9 cellular contexts compared by ENCODE assay signal in the genomic region with DNA sequence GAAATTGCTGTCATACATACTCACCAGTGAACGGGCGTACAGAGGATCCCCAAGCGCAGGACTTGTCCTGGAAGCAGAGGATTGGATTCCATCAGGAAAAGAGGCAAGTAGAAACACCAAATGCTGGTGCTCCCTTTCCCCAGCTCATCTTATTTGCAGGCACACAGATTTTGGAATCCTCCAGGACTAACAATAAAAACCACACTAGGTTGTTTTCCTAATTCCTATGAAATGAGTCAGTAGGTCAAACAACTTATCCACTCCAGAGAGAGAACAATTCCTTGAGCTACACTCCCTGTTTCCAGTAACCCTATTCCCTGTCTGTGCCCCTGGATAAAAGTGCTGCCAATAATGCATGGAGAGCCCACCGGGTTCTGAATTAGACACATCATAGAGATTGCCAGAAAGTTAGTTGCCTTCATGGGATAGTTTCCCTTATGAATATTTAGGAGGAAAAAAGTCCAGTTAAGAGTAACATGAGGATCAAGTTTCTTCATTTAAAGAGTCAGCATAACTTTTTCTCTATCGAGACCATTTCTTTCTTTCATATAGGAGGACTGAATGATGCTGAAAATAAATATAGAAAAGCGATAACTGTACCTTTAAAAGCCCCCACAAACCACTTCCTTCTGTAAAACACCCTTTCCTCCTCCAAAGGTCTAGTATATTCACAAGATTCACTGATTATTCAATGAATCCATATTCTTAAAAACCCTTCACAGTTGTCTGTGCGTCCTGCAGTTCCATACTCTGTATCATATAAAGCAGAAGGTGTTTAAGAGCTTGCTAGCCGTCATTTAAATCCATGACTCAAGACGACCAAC.
DNase-seq lines count a peak whose midpoint lies in the region; ATAC-seq and TF ChIP-seq lines count a peak whose summit lies in the region.
"Had no signal": no experiment of that assay in that cellular context is flagged by ENCODE, and none has a peak within 500 bp of the region (broad histone marks: within the 10 kb centered on the region; RNA-seq: fewer than 3 reads in every experiment).

No MANE protein-coding gene starts in this region.

- H3K4me1 ChIP-seq in IMR-90 (ENCODE audit: control insufficient read depth, insufficient read depth, low read length): peaks cover 28% of the 10 kb centered on the region
- peaks cover 46% of the 10 kb centered on the region for H3K4me1 ChIP-seq in body of pancreas
- H3K4me1 ChIP-seq in vagina: peaks cover 88% of the 10 kb centered on the region

- peaks cover 12% of the 10 kb centered on the region for H3K36me3 Mint-ChIP-seq in memory B cell

- CTCF ChIA-PET in IMR-90 (lab: Yijun Ruan, JAX): interaction anchor here (1.4 to 3.4 kb wide), 2 partner anchors 15 kb away, joined by 6 to 17 read pairs; no protein-coding TSS in a partner anchor

- no TSS peak for BruUV-seq in IMR-90 (replicated peaks; lab: Mats Ljungman, UMichigan)

- intact Hi-C loops in IMR-90 (cut with micrococcal nuclease): loop anchor here (2.0 to 5.0 kb wide), 3 partner anchors 95 to 195 kb away; no protein-coding TSS in a partner anchor
- intact Hi-C loops in body of pancreas (cut with DNase I): no loop called here
- intact Hi-C loops in vagina (cut with DNase I): no loop called here

- no peaks in the 10 kb centered on the region for H3K9me3 ChIP-seq in IMR-90 (ENCODE audit: control insufficient read depth, insufficient read depth, low read length)
- H3K9me3 ChIP-seq in body of pancreas: no peaks in the 10 kb centered on the region
- H3K9me3 ChIP-seq in vagina: no peaks in the 10 kb centered on the region
- no peaks in the 10 kb centered on the region for H3K9me3 ChIP-seq in WERI-Rb-1 (ENCODE audit: severe bottlenecking)

- H4K8ac ChIP-seq in IMR-90 (ENCODE audit: low read depth in 2 of 2, low read length in 2 of 2): peak overlapping the region; percentile 80 to 91

- H3K27me3 Mint-ChIP-seq in memory B cell: no peaks in the 10 kb centered on the region

- no peaks in the 10 kb centered on the region for H3K9me1 ChIP-seq in IMR-90 (ENCODE audit: insufficient read depth, low read length)

- TF ChIP-seq POLR2A in IMR-90 (IDR thresholded peaks at IDR 0.05; ENCODE audit: low read depth, low read length) (peak; percentile 78), body of pancreas (IDR thresholded peaks at IDR 0.05) (no peak), vagina (IDR thresholded peaks at IDR 0.05) (no peak)

- peak overlapping the region; percentile 86 for H3K4me3 Mint-ChIP-seq in memory B cell

- peak overlapping the region; percentile 99 for H3K18ac ChIP-seq in IMR-90 (ENCODE audit: low read depth, low read length)

- no peak for TF ChIP-seq RAD21 in IMR-90 (IDR thresholded peaks at IDR 0.05; ENCODE audit: low read length)

- peak overlapping the region; percentile 89 for H3K27ac Mint-ChIP-seq in memory B cell

- POLR2A ChIA-PET in IMR-90 (lab: Charles Lee; ENCODE audit: unreplicated experiment): interaction anchor here (0.5 to 2.9 kb wide), 10 partner anchors 9 to 573 kb away, joined by 3 to 23 read pairs (median 6); no protein-coding TSS in a partner anchor

- H3K4me3 ChIP-seq in IMR-90 (ENCODE audit: insufficient read depth, low read depth, low read length) (peak overlapping the region; percentile 87), body of pancreas (no peak overlapping the region), vagina (peak overlapping the region; percentile 39 to 44), WERI-Rb-1 (ENCODE audit: low read depth, low read length) (no peak overlapping the region; the same call in 1 of the 2 replicates)

- peak overlapping the region; percentile 91 for H3K14ac ChIP-seq in IMR-90 (replicated peaks; ENCODE audit: low read depth, low read length)

- peak overlapping the region; percentile 100 for H2BK5ac ChIP-seq in IMR-90 (ENCODE audit: low read depth, low read length, poor library complexity, severe bottlenecking)

- H2BK20ac ChIP-seq in IMR-90 (ENCODE audit: low read depth, low read length): peak overlapping the region; percentile 80

- peak overlapping the region; percentile 94 for H3K4me2 ChIP-seq in IMR-90 (ENCODE audit: low read depth, low read length)

- peaks cover 5 to 19% of the 10 kb centered on the region in 2 experiments; a peak in 3 of 4 replicates for H3K79me1 ChIP-seq in IMR-90 (ENCODE audit: low read depth in 1 of 2, low read length in 2 of 2)

- H4K5ac ChIP-seq in IMR-90 (ENCODE audit: low read depth, low read length): peak overlapping the region; percentile 94

- dilution Hi-C loops in IMR-90 (cut with HindIII; ENCODE audit: low sequenced_read_pairs, unreplicated experiment): no loop called here

- H3K27ac ChIP-seq in IMR-90 (ENCODE audit: insufficient read depth, low read length) (peak overlapping the region; percentile 92), body of pancreas (peak overlapping the region; percentile 26 to 79 (median 66)), vagina (peak overlapping the region; percentile 93), WERI-Rb-1 (no peak overlapping the region)
- H3K27ac ChIP-seq: C4-2B had no signal

- H3K4me1 Mint-ChIP-seq in memory B cell: peaks cover 55% of the 10 kb centered on the region

- H2AK9ac ChIP-seq in IMR-90 (replicated peaks; ENCODE audit: low read depth, low read length, poor library complexity): peak overlapping the region; percentile 86

- peak; percentile 53 for DNase-seq in SKM-1 treated with dmso at 0.1 percent for 144 hours (lab: John Stamatoyannopoulos, UW; ENCODE audit: unreplicated experiment)
- DNase-seq in SKM-1 (lab: John Stamatoyannopoulos, UW; ENCODE audit: unreplicated experiment): no peak
- DNase-seq in IMR-90: peak; percentile 85
- DNase-seq in body of pancreas: no peak
- DNase-seq in memory B cell (ENCODE audit: low spot score in 2 of 2): no peak
- peak in 1 of 2 donors; percentile 70 for DNase-seq in vagina (ENCODE audit: extremely low spot score in 2 of 2)
- no peak for DNase-seq in WERI-Rb-1

- in situ Hi-C loops in IMR-90 (cut with MboI; ENCODE audit: low sequenced_read_pairs): no loop called here

- H3K27me3 ChIP-seq in IMR-90 (ENCODE audit: control insufficient read depth, insufficient read depth, low read length) (no peaks in the 10 kb centered on the region), body of pancreas (no peaks in the 10 kb centered on the region), vagina (no peaks in the 10 kb centered on the region), WERI-Rb-1 (ENCODE audit: insufficient read depth, low read depth, severe bottlenecking) (no peaks in the 10 kb centered on the region)

- H3K36me3 ChIP-seq in IMR-90 (ENCODE audit: control insufficient read depth, insufficient read depth, low read length) (peaks cover 19% of the 10 kb centered on the region), body of pancreas (replicated peaks in 1 of 2; ENCODE audit: insufficient read depth in 1 of 2, low read depth in 2 of 2) (no peaks in the 10 kb centered on the region), vagina (no peaks in the 10 kb centered on the region), WERI-Rb-1 (no peaks in the 10 kb centered on the region)

- peak overlapping the region; percentile 90 for H2BK15ac ChIP-seq in IMR-90 (ENCODE audit: low read depth, low read length)

- H2AK5ac ChIP-seq in IMR-90 (ENCODE audit: low read depth, low read length): peak overlapping the region; percentile 97

- no peak for TF ChIP-seq CTCF in IMR-90 (conservative IDR thresholded peaks at IDR 0.05; ENCODE audit: low read depth, low read length)
- TF ChIP-seq CTCF in body of pancreas (IDR thresholded peaks at IDR 0.05): no peak
- TF ChIP-seq CTCF in vagina (IDR thresholded peaks at IDR 0.05): no peak
- no peak for TF ChIP-seq CTCF in WERI-Rb-1 (IDR thresholded peaks at IDR 0.05; ENCODE audit: low read depth, low read length)

- H3K4ac ChIP-seq in IMR-90 (ENCODE audit: low read depth, low read length): peak overlapping the region; percentile 95

- peak overlapping the region; percentile 99 for H3K56ac ChIP-seq in IMR-90 (ENCODE audit: extremely low read depth, insufficient read depth, low read length)

- no peak overlapping the region for H2AFZ ChIP-seq in IMR-90 (replicated peaks; ENCODE audit: low read length, poor library complexity)

- WGBS in IMR-90 (ENCODE audit: extremely low coverage in 2 of 2, insufficient read length in 1 of 2), 2 experiments: no CpG with 5 or more reads among the region's 9 CpGs
- 60 to 65% methylated on average over 9 of the region's 9 CpGs for WGBS in body of pancreas, 2 donors

- H2BK120ac ChIP-seq in IMR-90 (ENCODE audit: low read depth, low read length): peak overlapping the region; percentile 89

- no peaks in the 10 kb centered on the region for H3K9me3 Mint-ChIP-seq in memory B cell

- peak overlapping the region; percentile 99 for H3K23ac ChIP-seq in IMR-90 (ENCODE audit: low read depth, low read length)

- ATAC-seq in IMR-90 (ENCODE audit: low read depth) (peak; percentile 2), body of pancreas (peak; percentile 2), memory B cell (ENCODE audit: low read depth) (peak; percentile 1), HG02970 (IDR thresholded peaks at IDR 0.05; ENCODE audit: low FRiP score, unreplicated experiment) (no peak)

- H3K9ac ChIP-seq in IMR-90 (ENCODE audit: low read depth, low read length): peak overlapping the region; percentile 99

- H4K91ac ChIP-seq in IMR-90 (ENCODE audit: insufficient read depth, low read depth, low read length): peak overlapping the region; percentile 98

- peaks cover 29% of the 10 kb centered on the region for H4K20me1 ChIP-seq in IMR-90 (ENCODE audit: insufficient read depth, low read length)

TF ChIP-seq in IMR-90, 13 proteins besides CTCF, POLR2A, EP300 and RAD21:
- TF ChIP-seq MAZ (IDR thresholded peaks at IDR 0.05; ENCODE audit: borderline replicate concordance, low read depth, low read length) (0 out of 2 replicates have a peak, but pooled peaks have one; percentile 8), RFX5 (IDR thresholded peaks at IDR 0.05; ENCODE audit: low read depth, low read length) (no peak), FOS (IDR thresholded peaks at IDR 0.05; ENCODE audit: low read depth, low read length) (no peak; the same call in 1 of the 2 replicates), MAFK (IDR thresholded peaks at IDR 0.05; ENCODE audit: low read depth, low read length) (no peak), RCOR1 (IDR thresholded peaks at IDR 0.05; ENCODE audit: insufficient replicate concordance, low read length) (no peak)
- TF ChIP-seq, protein P1, sequence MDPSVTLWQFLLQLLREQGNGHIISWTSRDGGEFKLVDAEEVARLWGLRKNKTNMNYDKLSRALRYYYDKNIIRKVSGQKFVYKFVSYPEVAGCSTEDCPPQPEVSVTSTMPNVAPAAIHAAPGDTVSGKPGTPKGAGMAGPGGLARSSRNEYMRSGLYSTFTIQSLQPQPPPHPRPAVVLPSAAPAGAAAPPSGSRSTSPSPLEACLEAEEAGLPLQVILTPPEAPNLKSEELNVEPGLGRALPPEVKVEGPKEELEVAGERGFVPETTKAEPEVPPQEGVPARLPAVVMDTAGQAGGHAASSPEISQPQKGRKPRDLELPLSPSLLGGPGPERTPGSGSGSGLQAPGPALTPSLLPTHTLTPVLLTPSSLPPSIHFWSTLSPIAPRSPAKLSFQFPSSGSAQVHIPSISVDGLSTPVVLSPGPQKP (IDR thresholded peaks at IDR 0.05; ENCODE audit: borderline replicate concordance, low read depth, low read length): no peak

Comparison
In these comparisons a context has a peak if more than half of its experiments do, and no peak if none do; other contexts are left out.
1. DNase-seq: peak in SKM-1 treated with dmso at 0.1 percent for 144 hours (single experiment) and IMR-90 (single experiment); none in SKM-1 (single experiment), body of pancreas (0 of 4), memory B cell (0 of 2) and WERI-Rb-1 (single experiment).
2. H3K4me3 ChIP-seq: peak in IMR-90 (single experiment) and vagina (2 of 2); none in body of pancreas (0 of 2) and WERI-Rb-1 (single experiment).